In genomic region chr13:108036411-108036810, GRCh38 we compare ENCODE assay signal across 1 cellular context.
TF ChIP-seq lines count a peak whose summit lies in the region.

No MANE protein-coding gene starts in this region.

TF ChIP-seq in K562, 482 proteins besides CTCF, POLR2A, EP300 and RAD21 (continued from another document):
- no peak for TF ChIP-seq ZNF165 (CRISPR knock-in tag; IDR thresholded peaks at IDR 0.05; ENCODE audit: borderline replicate concordance)
TF ChIP-seq in K562: peak in this region for 3.
